8 cellular contexts compared by ENCODE assay signal in the genomic region with DNA sequence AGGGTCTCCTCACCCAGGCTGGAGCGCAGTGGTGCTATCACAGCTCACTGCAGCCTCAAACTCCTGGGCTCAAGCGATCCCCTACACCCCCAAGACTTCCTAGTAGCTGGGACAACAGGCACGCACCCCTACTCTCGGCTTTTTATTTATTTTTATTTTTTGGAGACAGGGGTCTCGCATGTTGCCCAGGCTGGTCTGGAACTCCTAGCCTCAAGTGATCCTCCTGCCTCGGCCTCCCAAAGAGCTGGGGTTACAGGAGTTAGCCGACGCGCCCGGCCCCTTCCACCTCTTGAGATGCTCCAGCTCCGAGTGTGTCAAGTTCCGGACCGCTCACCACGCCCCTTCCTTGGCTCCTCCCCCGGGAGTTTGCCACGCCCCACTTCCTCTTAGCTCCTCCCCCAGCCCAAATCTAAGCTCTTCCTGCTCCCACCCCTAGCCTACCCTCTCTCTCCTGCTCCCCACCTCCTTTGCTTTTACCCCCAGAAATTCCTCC. TPM values are rescaled to one million over a fixed set of nuclear protein-coding genes. Genes with fewer than 3 reads are reported as not detected.
DNase-seq lines count a peak whose midpoint lies in the region; ATAC-seq and TF ChIP-seq lines count a peak whose summit lies in the region.

No MANE protein-coding gene starts in this region.

- H3K27me3 Mint-ChIP-seq in CD4-positive, alpha-beta T cell, result peaks cover 91% of the 10 kb centered on the region
- H3K27me3 Mint-ChIP-seq in T-helper 1 cell treated with Interleukin-12 subunit alpha and Interleukin-12 subunit beta and Interleukin-4 antibody, amounts not matched to agents 30 μg/mL and 1 μg/mL, for 36 hours (ENCODE audit: low read depth), result peaks cover 91% of the 10 kb centered on the region
- peaks cover 51 to 98% (median 74%) of the 10 kb centered on the region in 5 donors for H3K27me3 Mint-ChIP-seq in naive thymus-derived CD8-positive, alpha-beta T cell

- no peaks in the 10 kb centered on the region for H3K9me3 ChIP-seq in CD4-positive, alpha-beta T cell (ENCODE audit: control insufficient read depth, low read length)
- H3K9me3 ChIP-seq in adipocyte (ENCODE audit: control insufficient read depth, low read length) (no peaks in the 10 kb centered on the region), BE2C (no peaks in the 10 kb centered on the region)

- ATAC-seq in CD4-positive, alpha-beta T cell (ENCODE audit: poor library complexity), result peak; percentile 67
- ATAC-seq in HG02642 (IDR thresholded peaks at IDR 0.05; ENCODE audit: poor library complexity, unreplicated experiment) (peak; percentile 43), HG02852 (IDR thresholded peaks at IDR 0.05; ENCODE audit: unreplicated experiment) (no peak), GM18498 (IDR thresholded peaks at IDR 0.05; ENCODE audit: unreplicated experiment) (no peak)
- peak; percentile 43 to 61 for ATAC-seq in naive thymus-derived CD8-positive, alpha-beta T cell

- no peak overlapping the region for H3K4me3 ChIP-seq in adipocyte (ENCODE audit: low read length)
- no peak overlapping the region for H3K4me3 ChIP-seq in BE2C (ENCODE audit: low read depth, low read length)

- POLR2A ChIA-PET in CD4-positive, alpha-beta T cell (lab: Charles Lee), result interaction anchor here (1.1 to 1.3 kb wide), 3 partner anchors 44 to 284 kb away, joined by 3 to 4 read pairs (median 3); partner anchors contain the start of genes UFSP1 and ZNHIT1
- POLR2A ChIA-PET in naive thymus-derived CD8-positive, alpha-beta T cell (lab: Charles Lee), result interaction anchor here (0.7 kb wide), 1 partner anchor 17 kb away, joined by 3 read pairs; no protein-coding TSS in a partner anchor

- DNase-seq in CD4-positive, alpha-beta T cell, result peak; percentile 36 to 73 (median 52)
- DNase-seq in adipocyte (ENCODE audit: low read depth) (peak; percentile 76), BE2C (no peak)
- peak; percentile 39 to 73 (median 64) for DNase-seq in naive thymus-derived CD8-positive, alpha-beta T cell

- H3K9ac ChIP-seq in adipocyte (ENCODE audit: low read length), result no peak overlapping the region

- no peak overlapping the region for H3K27ac ChIP-seq in CD4-positive, alpha-beta T cell (ENCODE audit: low read depth, low read length)

- H3K27ac Mint-ChIP-seq in CD4-positive, alpha-beta T cell, result no peak overlapping the region
- peak overlapping the region; percentile 65 for H3K27ac Mint-ChIP-seq in T-helper 1 cell treated with Interleukin-12 subunit alpha and Interleukin-12 subunit beta and Interleukin-4 antibody, amounts not matched to agents 30 μg/mL and 1 μg/mL, for 36 hours
- peak overlapping the region in 2 of 10 donors; percentile 32 to 70 for H3K27ac Mint-ChIP-seq in naive thymus-derived CD8-positive, alpha-beta T cell

- H3K36me3 Mint-ChIP-seq in CD4-positive, alpha-beta T cell (ENCODE audit: low read depth), result no peaks in the 10 kb centered on the region
- H3K36me3 Mint-ChIP-seq in T-helper 1 cell treated with Interleukin-12 subunit alpha and Interleukin-12 subunit beta and Interleukin-4 antibody, amounts not matched to agents 30 μg/mL and 1 μg/mL, for 36 hours (ENCODE audit: low read depth), result peaks cover 9% of the 10 kb centered on the region
- peaks cover 0 to 5% (median 0%) of the 10 kb centered on the region in 3 donors for H3K36me3 Mint-ChIP-seq in naive thymus-derived CD8-positive, alpha-beta T cell

- no peak for TF ChIP-seq CTCF in CD4-positive, alpha-beta T cell (IDR thresholded peaks at IDR 0.05)
- no peak for TF ChIP-seq CTCF in BE2C (IDR thresholded peaks at IDR 0.05; ENCODE audit: low read depth, low read length)

- intact Hi-C loops in CD4-positive, alpha-beta T cell (cut with DNase I, micrococcal nuclease), result no loop called here

- H3K36me3 ChIP-seq in adipocyte (ENCODE audit: control insufficient read depth, insufficient read depth, low read length, severe bottlenecking), result no peaks in the 10 kb centered on the region
- no peaks in the 10 kb centered on the region for H3K36me3 ChIP-seq in BE2C

- H3K9me3 Mint-ChIP-seq in CD4-positive, alpha-beta T cell, result no peaks in the 10 kb centered on the region
- no peaks in the 10 kb centered on the region for H3K9me3 Mint-ChIP-seq in T-helper 1 cell treated with Interleukin-12 subunit alpha and Interleukin-12 subunit beta and Interleukin-4 antibody, amounts not matched to agents 30 μg/mL and 1 μg/mL, for 36 hours
- H3K9me3 Mint-ChIP-seq in naive thymus-derived CD8-positive, alpha-beta T cell, result peaks cover 0 to 5% (median 0%) of the 10 kb centered on the region in 9 donors

- peaks cover 99% of the 10 kb centered on the region for H3K27me3 ChIP-seq in CD4-positive, alpha-beta T cell (ENCODE audit: control insufficient read depth, insufficient read depth, low read length)
- H3K27me3 ChIP-seq in adipocyte (replicated peaks; ENCODE audit: control insufficient read depth, insufficient read depth, low read length) (peaks cover 85% of the 10 kb centered on the region), BE2C (peaks cover 39% of the 10 kb centered on the region)

- H3K4me1 Mint-ChIP-seq in CD4-positive, alpha-beta T cell (ENCODE audit: low read depth), result peaks cover 50% of the 10 kb centered on the region
- peaks cover 35% of the 10 kb centered on the region for H3K4me1 Mint-ChIP-seq in T-helper 1 cell treated with Interleukin-12 subunit alpha and Interleukin-12 subunit beta and Interleukin-4 antibody, amounts not matched to agents 30 μg/mL and 1 μg/mL, for 36 hours (ENCODE audit: low read depth)
- peaks cover 35 to 55% (median 51%) of the 10 kb centered on the region in 4 donors for H3K4me1 Mint-ChIP-seq in naive thymus-derived CD8-positive, alpha-beta T cell

- H3K4me3 Mint-ChIP-seq in CD4-positive, alpha-beta T cell, result peak overlapping the region; percentile 71
- H3K4me3 Mint-ChIP-seq in T-helper 1 cell treated with Interleukin-12 subunit alpha and Interleukin-12 subunit beta and Interleukin-4 antibody, amounts not matched to agents 30 μg/mL and 1 μg/mL, for 36 hours, result peak overlapping the region; percentile 75
- H3K4me3 Mint-ChIP-seq in naive thymus-derived CD8-positive, alpha-beta T cell, result peak overlapping the region; percentile 25 to 86 (median 68)

- H3K4me1 ChIP-seq in adipocyte (ENCODE audit: control insufficient read depth, insufficient read depth, low read length), result peaks cover 11% of the 10 kb centered on the region
- peaks cover 9% of the 10 kb centered on the region for H3K4me1 ChIP-seq in BE2C

- CTCF ChIA-PET in CD4-positive, alpha-beta T cell (lab: Charles Lee), result interaction anchor here (1.7 to 2.1 kb wide), 2 partner anchors 13 to 30 kb away, joined by 4 to 9 read pairs; no protein-coding TSS in a partner anchor

RNA-seq across cellular contexts. Expression of gene NAT16, which starts 6.3 kb away (rescaled TPM):
- total RNA-seq in CD4-positive, alpha-beta T cell, result not detected
- total RNA-seq in naive thymus-derived CD8-positive, alpha-beta T cell, result not detected
- polyA plus RNA-seq in naive thymus-derived CD8-positive, alpha-beta T cell, result not detected
- polyA plus RNA-seq in BE2C (2012; ENCODE audit: insufficient read depth, insufficient read length, low read depth), result 3.5 TPM

RNA-seq across cellular contexts. Expression of gene VGF, which starts 8.4 kb away (rescaled TPM):
- total RNA-seq in CD4-positive, alpha-beta T cell, result not detected
- not detected for total RNA-seq in naive thymus-derived CD8-positive, alpha-beta T cell
- polyA plus RNA-seq in naive thymus-derived CD8-positive, alpha-beta T cell, result not detected
- 1,310 TPM for polyA plus RNA-seq in BE2C (2012; ENCODE audit: insufficient read depth, insufficient read length, low read depth)

RNA-seq across cellular contexts. Expression of gene AP1S1, which starts 19.5 kb away (rescaled TPM):
- total RNA-seq in CD4-positive, alpha-beta T cell, result 1 to 10 TPM; 3.0 to 3.9 TPM
- 1 to 10 TPM; 8.0 to 9.9 TPM for total RNA-seq in naive thymus-derived CD8-positive, alpha-beta T cell
- 1 to 10 TPM; 3.3 to 4.6 (median 3.8) TPM for polyA plus RNA-seq in naive thymus-derived CD8-positive, alpha-beta T cell
- polyA plus RNA-seq in BE2C (2012; ENCODE audit: insufficient read depth, insufficient read length, low read depth), result 312 TPM

RNA-seq across cellular contexts. Expression of gene MOGAT3, which starts 27.0 kb away (rescaled TPM):
- under 1 TPM in 1 of 2 experiments, not detected in 1; 0.11 TPM for total RNA-seq in CD4-positive, alpha-beta T cell
- total RNA-seq in naive thymus-derived CD8-positive, alpha-beta T cell, result not detected
- polyA plus RNA-seq in naive thymus-derived CD8-positive, alpha-beta T cell, result not detected
- polyA plus RNA-seq in BE2C (2012; ENCODE audit: insufficient read depth, insufficient read length, low read depth), result not detected

RNA-seq across cellular contexts. Expression of gene PLOD3, which starts 43.6 kb away (rescaled TPM):
- total RNA-seq in CD4-positive, alpha-beta T cell, result 10 to 100 TPM; 13.8 to 15.9 TPM
- 10 to 100 TPM; 34.0 to 34.1 TPM for total RNA-seq in naive thymus-derived CD8-positive, alpha-beta T cell
- 10 to 100 TPM in 2 of 3 donors, 1 to 10 TPM in 1; 8.4 to 12.4 (median 11.1) TPM for polyA plus RNA-seq in naive thymus-derived CD8-positive, alpha-beta T cell
- polyA plus RNA-seq in BE2C (2012; ENCODE audit: insufficient read depth, insufficient read length, low read depth), result 143 TPM

Comparison
In these comparisons a context has a peak if more than half of its experiments do, and no peak if none do; other contexts are left out.
1. ATAC-seq: peak in CD4-positive, alpha-beta T cell (single experiment), HG02642 (single experiment) and naive thymus-derived CD8-positive, alpha-beta T cell (2 of 2); none in HG02852 (single experiment) and GM18498 (single experiment).
2. Peak in every context shown above with its lines, with median percentiles within 50 percentile points of each other: H3K4me3 Mint-ChIP-seq.